12 cellular contexts compared by ENCODE assay signal in genomic region chr7:90766814-90767564, GRCh38.
DNase-seq lines count a peak whose midpoint lies in the region; ATAC-seq, FAIRE-seq and TF ChIP-seq lines count a peak whose summit lies in the region.
"Had no signal": no experiment of that assay in that cellular context is flagged by ENCODE, and none has a peak within 500 bp of the region (broad histone marks: within the 10 kb centered on the region; RNA-seq: fewer than 3 reads in every experiment).

No MANE protein-coding gene starts in this region.

- peak overlapping the region; percentile 76 for H3K4me3 Mint-ChIP-seq in HFFc6
- no peak overlapping the region for H3K4me3 Mint-ChIP-seq in effector memory CD8-positive, alpha-beta T cell

- ATAC-seq in effector memory CD8-positive, alpha-beta T cell (replicated peaks), result no peak
- no peak for ATAC-seq in HG03159 (IDR thresholded peaks at IDR 0.05; ENCODE audit: unreplicated experiment)

- H3K9me3 ChIP-seq in kidney (ENCODE audit: control insufficient read depth in 1 of 2, low read length in 2 of 2) (no peaks in the 10 kb centered on the region), smooth muscle cell (replicated peaks; ENCODE audit: low read depth) (no peaks in the 10 kb centered on the region)
- H3K9me3 ChIP-seq: neutrophil had no signal

- H3K4me1 Mint-ChIP-seq in HFFc6 (ENCODE audit: low read depth), result peaks cover 55% of the 10 kb centered on the region
- no peaks in the 10 kb centered on the region for H3K4me1 Mint-ChIP-seq in effector memory CD8-positive, alpha-beta T cell (ENCODE audit: low read depth in 2 of 2)

- no peaks in the 10 kb centered on the region for H3K79me2 ChIP-seq in smooth muscle cell (ENCODE audit: low read depth)

- in situ Hi-C loops in brain microvascular endothelial cell (cut with HindIII; ENCODE audit: low pct_ligation_motif_present, low sequenced_read_pairs), result no loop called here

- H3K36me3 ChIP-seq in brain microvascular endothelial cell (replicated peaks) (no peaks in the 10 kb centered on the region), kidney (ENCODE audit: control insufficient read depth in 1 of 2, insufficient read depth in 2 of 2, low read length in 2 of 2) (no peaks in the 10 kb centered on the region), smooth muscle cell (ENCODE audit: low read depth) (no peaks in the 10 kb centered on the region)
- H3K36me3 ChIP-seq: neutrophil had no signal

- H4K20me1 ChIP-seq in smooth muscle cell (ENCODE audit: low read depth), result no peaks in the 10 kb centered on the region

- no peak for TF ChIP-seq POLR2A in GM12891 (IDR thresholded peaks at IDR 0.05; ENCODE audit: low read depth, low read length)

- DNase-seq in HFFc6 (peak; percentile 78), brain microvascular endothelial cell (peak; percentile 47), kidney (no peak), smooth muscle cell (lab: John Stamatoyannopoulos, UW; ENCODE audit: unreplicated experiment) (no peak), dedifferentiated amniotic fluid mesenchymal stem cell (ENCODE audit: extremely low spot score) (no peak), GM12891 (ENCODE audit: insufficient read length, low spot score) (no peak)
- no peak for DNase-seq in effector memory CD8-positive, alpha-beta T cell
- DNase-seq: activated CD4-positive, CD25-positive, alpha-beta regulatory T cell treated with anti-CD3 and anti-CD28 coated beads, Interleukin-2, amount 50 U/mL, for 72 hours; NCI-H1436 had no signal

- TF ChIP-seq CTCF in HFFc6 (IDR thresholded peaks at IDR 0.05), result no peak
- TF ChIP-seq CTCF in brain microvascular endothelial cell (IDR thresholded peaks at IDR 0.05; ENCODE audit: low read depth, low read length, missing control alignments), result no peak
- peak; percentile 0 for TF ChIP-seq CTCF in kidney (IDR thresholded peaks at IDR 0.05; ENCODE audit: borderline replicate concordance, extremely low read depth, insufficient read depth)
- no peak for TF ChIP-seq CTCF in smooth muscle cell (IDR thresholded peaks at IDR 0.05; ENCODE audit: borderline replicate concordance, insufficient read depth, poor library complexity, severe bottlenecking)

- H3K4me2 ChIP-seq in smooth muscle cell, result peak overlapping the region; percentile 64

- peaks cover 9 to 33% of the 10 kb centered on the region in 2 donors for H3K4me1 ChIP-seq in kidney (ENCODE audit: control insufficient read depth in 1 of 2, insufficient read depth in 1 of 2, low read depth in 1 of 2, low read length in 2 of 2)
- H3K4me1 ChIP-seq in smooth muscle cell (ENCODE audit: low read depth), result peaks cover 29% of the 10 kb centered on the region

- H3K27ac ChIP-seq in brain microvascular endothelial cell (peak overlapping the region; percentile 41), kidney (ENCODE audit: low read depth in 2 of 2, low read length in 2 of 2) (peak overlapping the region; percentile 86 to 89), smooth muscle cell (ENCODE audit: low read depth) (peak overlapping the region; percentile 69)
- H3K27ac ChIP-seq: neutrophil had no signal

- H3K9me3 Mint-ChIP-seq in HFFc6, result peaks cover 11% of the 10 kb centered on the region
- peaks cover 9 to 22% of the 10 kb centered on the region in 2 donors for H3K9me3 Mint-ChIP-seq in effector memory CD8-positive, alpha-beta T cell

- 31% methylated on average over 7 of the region's 7 CpGs for WGBS in smooth muscle cell (ENCODE audit: low lambda C conversion rate)

- no peaks in the 10 kb centered on the region for H3K27me3 ChIP-seq in brain microvascular endothelial cell (replicated peaks)
- no peaks in the 10 kb centered on the region for H3K27me3 ChIP-seq in smooth muscle cell (ENCODE audit: low read depth)
- H3K27me3 ChIP-seq: neutrophil, tibial nerve had no signal

- H3F3A ChIP-seq in smooth muscle cell (ENCODE audit: low read depth), result peaks cover 6% of the 10 kb centered on the region

- H3K4me3 ChIP-seq in brain microvascular endothelial cell (ENCODE audit: low read depth, low read length) (no peak overlapping the region), kidney (ENCODE audit: low read length in 2 of 2) (peak overlapping the region in 1 of 2 donors; percentile 3), smooth muscle cell (peak overlapping the region; percentile 21)
- H3K4me3 ChIP-seq: tibial nerve had no signal

- H3K36me3 Mint-ChIP-seq in HFFc6 (ENCODE audit: low read depth), result peaks cover 19% of the 10 kb centered on the region
- no peaks in the 10 kb centered on the region for H3K36me3 Mint-ChIP-seq in effector memory CD8-positive, alpha-beta T cell (ENCODE audit: insufficient read depth)

- peaks cover 1% of the 10 kb centered on the region for H3K27me3 Mint-ChIP-seq in HFFc6 (ENCODE audit: insufficient read depth)
- H3K27me3 Mint-ChIP-seq in effector memory CD8-positive, alpha-beta T cell, result no peaks in the 10 kb centered on the region

- intact Hi-C loops in kidney (cut with DNase I), result no loop called here

- H2AFZ ChIP-seq in smooth muscle cell (ENCODE audit: low read depth), result peak overlapping the region; percentile 56

- H3K27ac Mint-ChIP-seq in HFFc6, result peak overlapping the region; percentile 88
- no peak overlapping the region for H3K27ac Mint-ChIP-seq in effector memory CD8-positive, alpha-beta T cell

- FAIRE-seq in kidney (lab: Jason Lieb, UNC) (peak; percentile 23), GM12891 (lab: Jason Lieb, UNC) (no peak)

- H3K9ac ChIP-seq in kidney (ENCODE audit: low read length in 2 of 2), result peak overlapping the region in 1 of 2 donors; percentile 38
- H3K9ac ChIP-seq in smooth muscle cell (ENCODE audit: low read depth), result no peak overlapping the region

TF ChIP-seq in GM12891, 5 proteins besides CTCF, POLR2A, EP300 and RAD21:
- TF ChIP-seq POU2F2 (IDR thresholded peaks at IDR 0.05; ENCODE audit: low read depth, low read length) (no peak), POLR2AphosphoS5 (IDR thresholded peaks at IDR 0.05; ENCODE audit: low read depth, low read length) (no peak), PAX5 (IDR thresholded peaks at IDR 0.05; ENCODE audit: insufficient read depth, low read length, severe bottlenecking) (no peak), TAF1 (IDR thresholded peaks at IDR 0.05; ENCODE audit: low read depth, low read length) (no peak), SPI1 (IDR thresholded peaks at IDR 0.05; ENCODE audit: low read depth, low read length) (no peak)

Comparison
In these comparisons a context has a peak if more than half of its experiments do, and no peak if none do; other contexts are left out.
1. DNase-seq: peak in HFFc6 (single experiment) and brain microvascular endothelial cell (single experiment); none in kidney (single experiment), smooth muscle cell (single experiment), effector memory CD8-positive, alpha-beta T cell (0 of 3), dedifferentiated amniotic fluid mesenchymal stem cell (single experiment) and GM12891 (single experiment).
2. Peak in every context shown above with its lines, with median percentiles within 50 percentile points of each other: H3K27ac ChIP-seq.